In the genomic region with DNA sequence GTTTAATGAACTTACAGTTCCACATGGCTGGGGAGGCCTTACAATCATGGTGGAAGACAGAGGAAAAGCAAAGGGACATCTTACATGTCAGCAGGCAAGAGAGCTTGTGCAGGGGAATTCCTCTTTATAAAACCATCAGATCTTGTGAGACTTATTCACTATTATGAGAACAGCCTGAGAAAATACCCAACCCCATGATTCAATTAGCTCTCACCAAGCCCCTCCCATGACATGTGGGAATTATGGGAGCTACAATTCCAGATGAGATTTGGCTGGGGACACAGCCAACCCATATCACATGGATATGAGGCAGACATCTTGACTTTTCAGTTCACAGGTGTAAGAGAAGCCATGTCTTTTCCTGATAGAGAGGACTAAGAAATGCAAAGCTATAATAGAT, we compare ENCODE assay signal across 22 cellular contexts. TPM values are rescaled to one million over a fixed set of nuclear protein-coding genes. Genes with fewer than 3 reads are reported as not detected.
DNase-seq lines count a peak whose midpoint lies in the region; ATAC-seq lines count a peak whose summit lies in the region.
"Had no signal": no experiment of that assay in that cellular context is flagged by ENCODE, and none has a peak within 500 bp of the region (broad histone marks: within the 10 kb centered on the region; RNA-seq: fewer than 3 reads in every experiment).

No MANE protein-coding gene starts in this region.

- ATAC-seq in T-helper 17 cell (no peak), naive B cell (ENCODE audit: low read depth in 2 of 2) (peak in 1 of 2 donors; percentile 21), esophagus mucosa (no peak), GM21717 (IDR thresholded peaks at IDR 0.05; ENCODE audit: unreplicated experiment) (no peak)
- ATAC-seq: A549, PC-3 had no signal

- no peaks in the 10 kb centered on the region for H3K9me3 ChIP-seq in T-helper 17 cell (ENCODE audit: control insufficient read depth, low read length, poor library complexity, severe bottlenecking)
- H3K9me3 ChIP-seq: A549, SJCRH30 had no signal

- H3K4me3 Mint-ChIP-seq in T-helper 17 cell (no peak overlapping the region), naive B cell (no peak overlapping the region)

- DNase-seq in CD1c-positive myeloid dendritic cell (ENCODE audit: extremely low spot score) (peak; percentile 75), T-helper 17 cell (no peak), naive B cell (no peak), SKM-1 (lab: John Stamatoyannopoulos, UW; ENCODE audit: unreplicated experiment) (no peak)
- DNase-seq in activated T-cell treated with anti-CD3 and anti-CD28 coated beads, Interleukin-2, amount 50 U/mL, for 48 hours = no peak
- DNase-seq: Calu3; DMS153; DND-41; Karpas-422; NCI-H1105; NCI-H1436 treated with DMSO at 0.1 percent for 48 hours; NCI-H187 treated with DMSO at 0.1 percent for 48 hours; NCI-H2107; NCI-H446 treated with DMSO at 0.1 percent for 48 hours; NCI-H526; NCI-H82; NK-92 treated with Interleukin-12 subunit alpha and Interleukin-12 subunit beta, amount 100 ng/mL, for 24 hours; PC-3; SJCRH30 had no signal

- H3K27me3 Mint-ChIP-seq in T-helper 17 cell (no peaks in the 10 kb centered on the region), naive B cell (peaks cover 0 to 6% (median 0%) of the 10 kb centered on the region in 3 donors)

- peaks cover 0 to 7% (median 0%) of the 10 kb centered on the region in 7 donors for H3K9me3 Mint-ChIP-seq in naive B cell

- peaks cover 9% of the 10 kb centered on the region for H3K4me1 Mint-ChIP-seq in T-helper 17 cell
- H3K4me1 Mint-ChIP-seq in naive B cell = peaks cover 10 to 24% (median 17%) of the 10 kb centered on the region in 3 donors

- no peaks in the 10 kb centered on the region for H3K36me3 Mint-ChIP-seq in T-helper 17 cell (ENCODE audit: low read depth)
- H3K36me3 Mint-ChIP-seq in naive B cell = no peaks in the 10 kb centered on the region

- peak overlapping the region; percentile 16 for H3K27ac Mint-ChIP-seq in T-helper 17 cell
- H3K27ac Mint-ChIP-seq in naive B cell = peak overlapping the region in 4 of 6 donors; percentile 11 to 88 (median 40)

RNA-seq across cellular contexts. Expression of a gene that starts 18.3 kb away (rescaled TPM):
- total RNA-seq in T-helper 17 cell (10 to 100 TPM; 16.8 to 20.2 TPM), esophagus mucosa (16.2 TPM)
- polyA plus RNA-seq in naive B cell (ENCODE audit: low read depth in 6 of 6) = 10 to 100 TPM; 20.2 to 35.5 (median 27.3) TPM
